ENCODE assay signal across 19 cellular contexts in the genomic region with DNA sequence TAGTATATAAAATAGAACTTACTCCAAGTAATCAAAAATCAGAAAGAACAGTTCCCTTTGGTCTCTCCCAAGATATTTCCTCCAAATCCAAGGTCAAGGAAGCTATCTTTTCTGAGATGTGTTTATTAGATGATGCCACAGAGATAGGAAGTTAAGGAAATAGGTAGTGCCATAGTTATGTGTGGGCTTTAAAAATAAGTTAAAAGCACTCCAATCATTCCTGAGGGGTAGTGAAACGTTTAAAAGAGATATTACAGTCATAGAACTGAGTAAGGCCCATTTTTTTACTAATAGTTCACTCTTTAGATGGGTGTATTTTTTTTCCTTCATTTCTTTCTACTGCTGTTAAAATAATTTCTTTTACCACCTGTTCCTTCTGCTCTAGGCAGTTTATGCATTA.
"Had no signal": no experiment of that assay in that cellular context is flagged by ENCODE, and none has a peak within 500 bp of the region (broad histone marks: within the 10 kb centered on the region; RNA-seq: fewer than 3 reads in every experiment).

No MANE protein-coding gene starts in this region.

- H3K27me3 ChIP-seq: brain microvascular endothelial cell, foreskin keratinocyte, heart right ventricle, pancreas, transverse colon had no signal

- ATAC-seq: activated T-cell treated with anti-CD3 and anti-CD28 coated beads, Interleukin-2, amount 50 U/mL, for 72 hours had no signal

- H3K27ac ChIP-seq: brain microvascular endothelial cell, foreskin keratinocyte, heart right ventricle, left ventricle myocardium inferior, pancreas, prostate gland, transverse colon, VCaP had no signal

- H3K4me1 ChIP-seq: heart right ventricle, left ventricle myocardium inferior, pancreas, prostate gland, transverse colon had no signal

- H3K4me3 ChIP-seq: heart right ventricle, left ventricle myocardium inferior, lung, pancreas, prostate gland, transverse colon had no signal

- H3K36me3 ChIP-seq: brain microvascular endothelial cell, heart right ventricle, left ventricle myocardium inferior, pancreas, prostate gland, transverse colon had no signal

- H3K9me3 ChIP-seq: heart right ventricle, left ventricle myocardium inferior, pancreas, prostate gland, transverse colon had no signal

- DNase-seq: activated CD4-positive, alpha-beta T cell treated with anti-CD3 and anti-CD28 coated beads for 4 hours; activated CD4-positive, alpha-beta T cell treated with anti-CD3 and anti-CD28 coated beads, Interleukin-2, amount 50 U/mL, for 4 hours; activated effector memory CD4-positive, alpha-beta T cell treated with Interleukin-2 at 50 U/mL for 16 hours; activated naive CD4-positive, alpha-beta T cell treated with Interleukin-2 at 50 U/mL for 16 hours; activated T-cell treated with anti-CD3 and anti-CD28 coated beads for 4 hours; activated T-cell treated with anti-CD3 and anti-CD28 coated beads, Interleukin-2, amount 50 U/mL, for 72 hours; caudate nucleus; heart right ventricle; left ventricle myocardium inferior; naive B cell; pancreas; stimulated activated naive CD4-positive, alpha-beta T cell; T-helper 9 cell; transverse colon had no signal
